In the genomic region with DNA sequence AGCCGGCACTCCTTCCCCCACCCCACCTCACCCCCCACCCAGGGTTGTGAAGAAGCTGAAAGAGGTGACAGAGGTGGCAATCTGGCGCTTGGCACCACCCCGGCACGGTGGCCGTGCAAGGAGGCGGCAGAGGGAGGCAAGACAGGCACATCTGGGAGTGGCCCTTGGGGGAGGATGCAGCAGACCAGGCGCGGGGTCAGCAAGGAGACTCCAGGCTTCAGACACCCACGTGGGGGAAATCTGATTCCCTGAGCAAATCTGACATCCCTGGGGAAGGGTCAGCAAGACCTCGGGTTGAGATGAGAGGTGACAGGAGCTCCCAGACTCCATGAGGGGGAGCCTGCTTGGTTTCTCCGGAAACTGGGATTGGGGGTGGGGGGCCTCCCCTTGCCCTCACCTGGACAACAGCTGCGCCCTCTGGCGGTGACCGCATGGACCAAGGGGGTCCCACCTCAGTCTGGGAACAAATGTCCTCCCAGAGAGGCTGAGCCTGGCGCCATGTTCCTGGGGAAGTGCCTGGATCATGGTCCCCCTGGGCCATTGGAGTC, we compare ENCODE assay signal across 9 cellular contexts. TPM values are rescaled to one million over a fixed set of nuclear protein-coding genes. Genes with fewer than 3 reads are reported as not detected.
DNase-seq lines count a peak whose midpoint lies in the region; ATAC-seq and TF ChIP-seq lines count a peak whose summit lies in the region.
"Had no signal": no experiment of that assay in that cellular context is flagged by ENCODE, and none has a peak within 500 bp of the region (broad histone marks: within the 10 kb centered on the region; RNA-seq: fewer than 3 reads in every experiment).

No MANE protein-coding gene starts in this region.

- TF ChIP-seq POLR2A in adrenal gland (IDR thresholded peaks at IDR 0.05) (no peak), vagina (IDR thresholded peaks at IDR 0.05) (no peak)

- H3K4me1 ChIP-seq in left ventricle myocardium inferior (peaks cover 49% of the 10 kb centered on the region), adrenal gland (replicated peaks in 1 of 2) (peaks cover 20 to 41% of the 10 kb centered on the region in 2 donors), vagina (peaks cover 47% of the 10 kb centered on the region)

- peak overlapping the region; percentile 99 for H3K27ac ChIP-seq in left ventricle myocardium inferior (replicated peaks)
- no peak overlapping the region for H3K27ac ChIP-seq in adrenal gland
- peak overlapping the region; percentile 81 for H3K27ac ChIP-seq in vagina

- 56 to 71% (median 66%) methylated on average over 4 to 15 of the region's 15 CpGs for WGBS in adrenal gland, 4 donors

- H3K4me3 ChIP-seq in left ventricle myocardium inferior (peak overlapping the region; percentile 67), adrenal gland (no peak overlapping the region), kidney epithelial cell (ENCODE audit: low read depth, low read length) (no peak overlapping the region), vagina (no peak overlapping the region)

- TF ChIP-seq CTCF in left ventricle myocardium inferior (IDR thresholded peaks at IDR 0.05; ENCODE audit: borderline replicate concordance), result peak; percentile 60
- peak in 4 of 6 experiments; percentile 15 to 35 (median 29) for TF ChIP-seq CTCF in adrenal gland (IDR thresholded peaks at IDR 0.05)
- TF ChIP-seq CTCF in kidney epithelial cell (IDR thresholded peaks at IDR 0.05; ENCODE audit: insufficient read depth, low read length, poor library complexity, severe bottlenecking), result peak; percentile 74
- peak in 1 of 3 experiments; percentile 26 for TF ChIP-seq CTCF in vagina (IDR thresholded peaks at IDR 0.05)

- ATAC-seq in GM21447 (IDR thresholded peaks at IDR 0.05; ENCODE audit: unreplicated experiment) (no peak), GM21619 (IDR thresholded peaks at IDR 0.05; ENCODE audit: unreplicated experiment) (no peak)
- ATAC-seq: effector memory CD8-positive, alpha-beta T cell had no signal

- no peak for DNase-seq in left ventricle myocardium inferior
- no peak for DNase-seq in cardiac septum (ENCODE audit: low spot score)
- DNase-seq in adrenal gland, result no peak
- DNase-seq in kidney epithelial cell (ENCODE audit: low read depth), result no peak
- no peak for DNase-seq in vagina (ENCODE audit: extremely low spot score in 2 of 2)
- no peak for DNase-seq in CD1c-positive myeloid dendritic cell (ENCODE audit: extremely low spot score)

- H3K27me3 ChIP-seq in left ventricle myocardium inferior (ENCODE audit: low read depth), result no peaks in the 10 kb centered on the region
- H3K27me3 ChIP-seq in adrenal gland, result no peaks in the 10 kb centered on the region
- H3K27me3 ChIP-seq in kidney epithelial cell (ENCODE audit: control insufficient read depth, insufficient read depth, low read length), result peaks cover 9% of the 10 kb centered on the region
- no peaks in the 10 kb centered on the region for H3K27me3 ChIP-seq in vagina

- no peaks in the 10 kb centered on the region for H3K36me3 ChIP-seq in left ventricle myocardium inferior
- no peaks in the 10 kb centered on the region for H3K36me3 ChIP-seq in adrenal gland (replicated peaks in 1 of 2)
- no peaks in the 10 kb centered on the region for H3K36me3 ChIP-seq in kidney epithelial cell (ENCODE audit: control insufficient read depth, insufficient read depth, low read length)
- H3K36me3 ChIP-seq in vagina, result no peaks in the 10 kb centered on the region

- intact Hi-C loops in left ventricle myocardium inferior (cut with micrococcal nuclease), result no loop called here
- intact Hi-C loops in cardiac septum (cut with DNase I), result no loop called here
- intact Hi-C loops in adrenal gland (cut with DNase I), result no loop called here
- intact Hi-C loops in vagina (cut with DNase I), result no loop called here

- H3K9me3 ChIP-seq in left ventricle myocardium inferior (replicated peaks) (peaks cover 2% of the 10 kb centered on the region), adrenal gland (replicated peaks in 1 of 3) (no peaks in the 10 kb centered on the region), vagina (no peaks in the 10 kb centered on the region)

RNA-seq across cellular contexts. Expression of a gene that starts 4.0 kb away (rescaled TPM):
- total RNA-seq in left ventricle myocardium inferior (10.5 TPM), cardiac septum (4.8 TPM), adrenal gland (1 to 10 TPM in 5 of 8 donors, under 1 TPM in 1, not detected in 2; 0.52 to 1.8 (median 1.2) TPM), kidney epithelial cell (7.8 and 11.5 TPM in 2 replicates), vagina (not detected)
- 1 to 10 TPM in 1 of 3 donors, under 1 TPM in 2; 0.33 to 4.5 (median 0.64) TPM for polyA plus RNA-seq in adrenal gland

RNA-seq across cellular contexts. Expression of a gene that starts 17.9 kb away (rescaled TPM):
- total RNA-seq in left ventricle myocardium inferior (19.7 TPM), cardiac septum (19.2 TPM), adrenal gland (10 to 100 TPM; 11.6 to 61.3 (median 20.0) TPM), kidney epithelial cell (13.8 and 15.6 TPM in 2 replicates), vagina (7.1 TPM)
- 10 to 100 TPM; 13.0 to 37.0 (median 29.7) TPM for polyA plus RNA-seq in adrenal gland

RNA-seq across cellular contexts. Expression of a gene that starts 53.5 kb away (rescaled TPM):
- 920 TPM for total RNA-seq in left ventricle myocardium inferior
- 877 TPM for total RNA-seq in cardiac septum
- total RNA-seq in adrenal gland, result 100 to 1,000 TPM; 390 to 690 (median 426) TPM
- 100 to 1,000 TPM; 279 to 810 (median 358) TPM for polyA plus RNA-seq in adrenal gland
- total RNA-seq in kidney epithelial cell, result 282 and 377 TPM in 2 replicates
- total RNA-seq in vagina, result 383 TPM

Comparison
In these comparisons a context has a peak if more than half of its experiments do, and no peak if none do; other contexts are left out.
1. H3K27ac ChIP-seq: peak in left ventricle myocardium inferior (single experiment) and vagina (single experiment); none in adrenal gland (0 of 5).